ENCODE assay signal across 22 cellular contexts in the genomic region with DNA sequence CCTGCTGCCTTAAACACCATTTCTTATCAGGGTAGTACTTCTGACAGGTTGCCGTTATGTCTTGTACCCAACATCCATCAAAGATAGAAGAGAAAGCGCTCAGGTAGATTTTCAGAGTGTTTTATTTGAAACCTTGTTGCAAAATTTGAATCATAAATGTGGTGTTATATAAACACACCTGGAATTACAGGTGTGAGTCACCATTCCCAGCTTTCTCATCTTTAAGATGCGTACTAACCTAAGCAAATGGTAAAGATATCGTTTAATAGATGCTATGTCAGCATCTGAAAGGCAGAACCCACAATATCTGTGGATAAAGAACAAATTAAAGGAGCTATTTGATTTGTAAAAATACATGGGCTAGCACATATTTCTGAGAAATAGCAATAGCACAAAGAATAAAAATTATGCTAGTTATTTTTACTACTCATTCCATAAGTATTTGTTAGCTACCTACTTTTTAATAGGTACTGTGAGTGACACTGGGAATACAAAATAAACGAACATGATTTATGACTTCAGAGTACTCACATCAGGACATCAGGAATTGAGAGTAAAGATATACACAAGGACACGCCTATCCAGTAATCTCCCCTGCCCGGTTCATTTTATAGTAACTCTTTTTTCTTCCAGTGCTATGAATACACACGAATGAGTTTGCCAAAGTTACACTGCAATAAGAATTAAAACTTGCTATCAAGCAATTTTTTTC.
DNase-seq lines count a peak whose midpoint lies in the region; ATAC-seq, FAIRE-seq and TF ChIP-seq lines count a peak whose summit lies in the region.
"Had no signal": no experiment of that assay in that cellular context is flagged by ENCODE, and none has a peak within 500 bp of the region (broad histone marks: within the 10 kb centered on the region; RNA-seq: fewer than 3 reads in every experiment).

No MANE protein-coding gene starts in this region.

- no peak for TF ChIP-seq CTCF in bronchial epithelial cell (IDR thresholded peaks at IDR 0.05; ENCODE audit: insufficient read depth, low read length, severe bottlenecking)
- TF ChIP-seq CTCF in keratinocyte (optimal IDR thresholded peaks at IDR 0.05 in 1 of 3, IDR thresholded peaks at IDR 0.05 in 1 of 3, conservative IDR thresholded peaks at IDR 0.05 in 1 of 3; ENCODE audit: extremely low read depth in 1 of 3, insufficient read depth in 2 of 3, low read length in 3 of 3), result no peak
- no peak for TF ChIP-seq CTCF in HFFc6 (IDR thresholded peaks at IDR 0.05)

- DNase-seq in HEK293T (ENCODE audit: extremely low spot score) (no peak), NCI-H748 treated with DMSO at 0.1 percent for 48 hours (lab: John Stamatoyannopoulos, UW) (peak; percentile 23), bronchial epithelial cell (ENCODE audit: low read depth) (peak; percentile 65), keratinocyte (ENCODE audit: low read depth, low spot score) (peak; percentile 11), HFFc6 (no peak), T-helper 17 cell (no peak)
- no peak for DNase-seq in activated CD4-positive, alpha-beta T cell treated with anti-CD3 and anti-CD28 coated beads, Interleukin-2, amount 50 U/mL, for 1 hour
- DNase-seq: ACHN; BE2C; C1 segment of cervical spinal cord; CD4-positive, CD25-positive, alpha-beta regulatory T cell; CD8-positive, alpha-beta memory T cell; COR-L47; DMS 273 treated with DMSO at 0.1 percent for 48 hours; DMS53; DND-41; EL; HCEC 1CT; IMR-90 had no signal

- FAIRE-seq in bronchial epithelial cell (lab: Jason Lieb, UNC) (no peak), keratinocyte (lab: Jason Lieb, UNC) (peak; percentile 34)
- FAIRE-seq: A204.1, GM12878, HTR-8/SVneo had no signal

- H2AFZ ChIP-seq in keratinocyte (ENCODE audit: control insufficient read depth, low read length), result no peak overlapping the region

- no peaks in the 10 kb centered on the region for H3K79me2 ChIP-seq in keratinocyte (ENCODE audit: control insufficient read depth, insufficient read depth, low read length)

- H3K9ac ChIP-seq in keratinocyte (ENCODE audit: control insufficient read depth, extremely low read depth, insufficient read depth, low read length), result no peak overlapping the region

- H3K27ac ChIP-seq in keratinocyte (ENCODE audit: control insufficient read depth, insufficient read depth, low read length), result no peak overlapping the region

- dilution Hi-C loops in keratinocyte (cut with MboI; ENCODE audit: extremely low pct_ligation_motif_present, low sequenced_read_pairs), result no loop called here

- no peak overlapping the region for H3K4me3 Mint-ChIP-seq in HFFc6
- no peak overlapping the region for H3K4me3 Mint-ChIP-seq in T-helper 17 cell
- H3K4me3 Mint-ChIP-seq: CD4-positive, CD25-positive, alpha-beta regulatory T cell; CD8-positive, alpha-beta memory T cell had no signal

- H4K20me1 ChIP-seq in keratinocyte (ENCODE audit: control insufficient read depth, extremely low read depth, insufficient read depth, low read length), result no peaks in the 10 kb centered on the region

- H3K36me3 Mint-ChIP-seq in HFFc6 (ENCODE audit: low read depth), result no peaks in the 10 kb centered on the region
- no peaks in the 10 kb centered on the region for H3K36me3 Mint-ChIP-seq in T-helper 17 cell (ENCODE audit: low read depth)
- H3K36me3 Mint-ChIP-seq: CD4-positive, CD25-positive, alpha-beta regulatory T cell; CD8-positive, alpha-beta memory T cell had no signal

- H3K4me1 Mint-ChIP-seq in HFFc6 (ENCODE audit: low read depth) (peaks cover 20% of the 10 kb centered on the region; the same call in 1 of the 2 replicates), T-helper 17 cell (no peaks in the 10 kb centered on the region)
- H3K4me1 Mint-ChIP-seq: CD4-positive, CD25-positive, alpha-beta regulatory T cell; CD8-positive, alpha-beta memory T cell had no signal

- no peaks in the 10 kb centered on the region for H3K36me3 ChIP-seq in bronchial epithelial cell (ENCODE audit: control insufficient read depth, insufficient read depth, low read length)
- no peaks in the 10 kb centered on the region for H3K36me3 ChIP-seq in keratinocyte (ENCODE audit: control insufficient read depth in 2 of 2, extremely low read depth in 1 of 2, insufficient read depth in 2 of 2, low read length in 2 of 2)
- H3K36me3 ChIP-seq: BE2C had no signal

- H3K9me3 Mint-ChIP-seq in HFFc6, result no peaks in the 10 kb centered on the region
- H3K9me3 Mint-ChIP-seq: CD8-positive, alpha-beta memory T cell had no signal

- H3K27me3 ChIP-seq in bronchial epithelial cell (ENCODE audit: control insufficient read depth, insufficient read depth, low read length) (no peaks in the 10 kb centered on the region), keratinocyte (ENCODE audit: control insufficient read depth, extremely low read depth, insufficient read depth, low read length) (no peaks in the 10 kb centered on the region)
- H3K27me3 ChIP-seq: BE2C had no signal

- no peak for ATAC-seq in T-helper 17 cell
- ATAC-seq: GM12878 had no signal

- H3K27ac Mint-ChIP-seq in HFFc6 (no peak overlapping the region), T-helper 17 cell (no peak overlapping the region)
- H3K27ac Mint-ChIP-seq: CD8-positive, alpha-beta memory T cell had no signal

- H3K27me3 Mint-ChIP-seq in HFFc6 (ENCODE audit: insufficient read depth) (peaks cover 2% of the 10 kb centered on the region), T-helper 17 cell (peaks cover 14% of the 10 kb centered on the region)
- H3K27me3 Mint-ChIP-seq: CD4-positive, CD25-positive, alpha-beta regulatory T cell had no signal

- H3K4me1 ChIP-seq in keratinocyte (ENCODE audit: control insufficient read depth, extremely low read depth, insufficient read depth, low read length), result peaks cover 11% of the 10 kb centered on the region

- H3K4me3 ChIP-seq in bronchial epithelial cell (ENCODE audit: low read depth, low read length) (no peak overlapping the region), keratinocyte (ENCODE audit: control insufficient read depth in 2 of 3, extremely low read depth in 1 of 3, insufficient read depth in 2 of 3, low read depth in 1 of 3, low read length in 3 of 3) (no peak overlapping the region)
- H3K4me3 ChIP-seq: GM12878 had no signal

- POLR2A ChIA-PET in HEK293T (lab: Yijun Ruan, JAX), result no interaction called here

- H3K9me3 ChIP-seq in keratinocyte (ENCODE audit: control insufficient read depth, low read depth, low read length), result no peaks in the 10 kb centered on the region
- H3K9me3 ChIP-seq in T-helper 17 cell (ENCODE audit: control insufficient read depth, low read length, poor library complexity, severe bottlenecking), result no peaks in the 10 kb centered on the region
- H3K9me3 ChIP-seq: BE2C had no signal

- no peaks in the 10 kb centered on the region for H3K9me1 ChIP-seq in keratinocyte (ENCODE audit: control insufficient read depth, extremely low read depth, insufficient read depth, low read length)

- CTCF ChIA-PET in HEK293T (lab: Yijun Ruan, JAX), result no interaction called here

- H3K4me2 ChIP-seq in keratinocyte (ENCODE audit: control insufficient read depth, extremely low read depth, insufficient read depth, low read depth, low read length), result no peak overlapping the region

TF ChIP-seq in HEK293T, 16 proteins besides CTCF, POLR2A, EP300 and RAD21:
- TF ChIP-seq ARNT (IDR thresholded peaks at IDR 0.05) (no peak), FOXM1 (IDR thresholded peaks at IDR 0.05; ENCODE audit: borderline replicate concordance) (no peak), CTBP1 (IDR thresholded peaks at IDR 0.05; ENCODE audit: borderline replicate concordance) (no peak), PKNOX1 (IDR thresholded peaks at IDR 0.05) (peak; percentile 66), SP1 (IDR thresholded peaks at IDR 0.05) (no peak)

Comparison
In these comparisons a context has a peak if more than half of its experiments do, and no peak if none do; other contexts are left out.
1. DNase-seq: peak in NCI-H748 treated with DMSO at 0.1 percent for 48 hours (single experiment), bronchial epithelial cell (single experiment) and keratinocyte (single experiment); none in HEK293T (single experiment), activated CD4-positive, alpha-beta T cell treated with anti-CD3 and anti-CD28 coated beads, Interleukin-2, amount 50 U/mL, for 1 hour (single experiment), HFFc6 (single experiment) and T-helper 17 cell (0 of 3).